In the genomic region with DNA sequence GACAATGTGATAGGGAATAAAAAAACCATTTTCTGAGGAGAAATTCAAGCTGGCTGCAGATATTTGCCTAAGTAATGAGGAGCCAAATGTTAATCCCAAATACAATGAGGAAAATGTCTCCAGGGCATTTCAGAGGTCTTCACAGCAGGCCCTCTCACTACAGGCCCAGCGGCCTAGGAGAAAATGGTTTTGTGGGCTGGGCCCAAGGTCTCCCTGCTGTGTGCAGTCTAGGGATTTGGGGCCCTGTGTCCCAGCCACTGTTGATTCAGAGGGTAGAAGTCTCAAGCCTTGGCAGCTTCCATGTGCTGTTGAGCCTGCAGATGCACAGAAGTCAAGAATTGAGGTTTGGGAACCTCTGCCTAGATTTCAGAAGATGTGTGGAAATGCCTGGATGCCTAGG, we compare ENCODE assay signal across 25 cellular contexts.
"Had no signal": no experiment of that assay in that cellular context is flagged by ENCODE, and none has a peak within 500 bp of the region (broad histone marks: within the 10 kb centered on the region; RNA-seq: fewer than 3 reads in every experiment).

No MANE protein-coding gene starts in this region.

- H3K27me3 ChIP-seq: MG63, SJSA1 had no signal

- H3K27ac Mint-ChIP-seq: activated CD4-positive, alpha-beta memory T cell treated with anti-CD3 and anti-CD28 coated beads, Interleukin-2, amount 10 ng/mL, durations not matched to agents 7 days and 5 days; activated naive CD4-positive, alpha-beta T cell treated with anti-CD3 and anti-CD28 coated beads for 36 hours; activated naive CD8-positive, alpha-beta T cell; activated T-helper 17 cell treated with anti-CD3 and anti-CD28 coated beads, Interleukin-2, amount 50 U/mL, for 72 hours; brain; T-helper 17 cell had no signal

- H3K4me3 ChIP-seq: MG63, SJSA1 had no signal

- H3K27ac ChIP-seq: SJSA1 had no signal

- H3K36me3 ChIP-seq: MG63, SJSA1 had no signal

- H3K4me3 Mint-ChIP-seq: activated CD4-positive, alpha-beta memory T cell treated with anti-CD3 and anti-CD28 coated beads, Interleukin-2, amount 10 ng/mL, durations not matched to agents 7 days and 5 days; activated naive CD4-positive, alpha-beta T cell treated with anti-CD3 and anti-CD28 coated beads for 36 hours; activated naive CD8-positive, alpha-beta T cell; activated T-helper 17 cell treated with anti-CD3 and anti-CD28 coated beads, Interleukin-2, amount 50 U/mL, for 72 hours; brain; T-helper 17 cell had no signal

- H3K4me1 ChIP-seq: SJSA1 had no signal

- FAIRE-seq: astrocyte, RCC 7860, TTC549 had no signal

- H3K9me3 ChIP-seq: MG63, SJSA1 had no signal

- DNase-seq: activated CD4-positive, alpha-beta memory T cell treated with anti-CD3 and anti-CD28 coated beads, Interleukin-2, amount 10 ng/mL, durations not matched to agents 7 days and 5 days; activated CD4-positive, alpha-beta T cell treated with anti-CD3 and anti-CD28 coated beads, Interleukin-2, amount 50 U/mL, for 1 hour; activated CD4-positive, CD25-positive, alpha-beta regulatory T cell; activated gamma-delta T cell; activated naive CD4-positive, alpha-beta T cell treated with anti-CD3 and anti-CD28 coated beads for 36 hours; activated T-cell treated with anti-CD3 and anti-CD28 coated beads for 4 hours; activated T-cell treated with anti-CD3 and anti-CD28 coated beads, Interleukin-2, amount 50 U/mL, for 48 hours; amygdala; MG63; MV-4-11; NCI-H1092 treated with DMSO at 0.1 percent for 48 hours; NCI-H1417 treated with DMSO at 0.1 percent for 48 hours; NCI-H187; NCI-H510A treated with DMSO at 0.1 percent for 48 hours; PC-3; SHP77; T-helper 17 cell; T-helper 9 cell had no signal

- H3K36me3 Mint-ChIP-seq: activated naive CD8-positive, alpha-beta T cell; brain had no signal

- H3K4me1 Mint-ChIP-seq: activated CD4-positive, alpha-beta memory T cell treated with anti-CD3 and anti-CD28 coated beads, Interleukin-2, amount 10 ng/mL, durations not matched to agents 7 days and 5 days; activated T-helper 17 cell treated with anti-CD3 and anti-CD28 coated beads, Interleukin-2, amount 50 U/mL, for 72 hours; T-helper 17 cell had no signal

- H3K27me3 Mint-ChIP-seq: activated CD4-positive, alpha-beta memory T cell treated with anti-CD3 and anti-CD28 coated beads, Interleukin-2, amount 10 ng/mL, durations not matched to agents 7 days and 5 days; activated naive CD8-positive, alpha-beta T cell; activated T-helper 17 cell treated with anti-CD3 and anti-CD28 coated beads, Interleukin-2, amount 50 U/mL, for 72 hours; brain; T-helper 17 cell had no signal
